Comparison of ENCODE assay signal across 20 cellular contexts in genomic region chr3:72593881-72594397, GRCh38.
A peak's percentile ranks its signal among the peaks of the same experiment; 100 is the strongest.
DNase-seq lines count a peak whose midpoint lies in the region; ATAC-seq, FAIRE-seq and TF ChIP-seq lines count a peak whose summit lies in the region.
"Had no signal": no experiment of that assay in that cellular context is flagged by ENCODE, and none has a peak within 500 bp of the region (broad histone marks: within the 10 kb centered on the region; RNA-seq: fewer than 3 reads in every experiment).

No MANE protein-coding gene starts in this region.

- no TSS peak for BruUV-seq in HepG2 (replicated peaks; lab: Mats Ljungman, UMichigan)

- peak; percentile 12 for FAIRE-seq in HepG2 (lab: Jason Lieb, UNC)

- peaks cover 26% of the 10 kb centered on the region for H3K27me3 Mint-ChIP-seq in WTC11 (ENCODE audit: low read depth)

- no peak for TF ChIP-seq CTCF in WTC11 (IDR thresholded peaks at IDR 0.05)
- TF ChIP-seq CTCF in HepG2 (CRISPR knock-in tag; IDR thresholded peaks at IDR 0.05) = no peak

- no peaks in the 10 kb centered on the region for H3K79me2 ChIP-seq in HepG2 (ENCODE audit: insufficient read depth, low read length)

- H3K4me3 ChIP-seq in BLaER1 (no peak overlapping the region), HepG2 (replicated peaks in 1 of 3; ENCODE audit: insufficient read depth in 1 of 3, low read depth in 2 of 3, low read length in 3 of 3) (no peak overlapping the region)
- H3K4me3 ChIP-seq: lung had no signal

- no peaks in the 10 kb centered on the region for H4K20me1 ChIP-seq in BLaER1
- no peaks in the 10 kb centered on the region for H4K20me1 ChIP-seq in HepG2 (ENCODE audit: insufficient read depth, low read length)

- no peak for TF ChIP-seq POLR2A in HepG2 (IDR thresholded peaks at IDR 0.05; ENCODE audit: insufficient read depth in 1 of 2, low read depth in 2 of 2, low read length in 2 of 2)

- H3K27me3 ChIP-seq in BLaER1 (no peaks in the 10 kb centered on the region), HepG2 (ENCODE audit: control insufficient read depth in 1 of 2, insufficient read depth in 2 of 2, low read length in 2 of 2) (no peaks in the 10 kb centered on the region)
- H3K27me3 ChIP-seq: foreskin keratinocyte had no signal

- H3K9ac ChIP-seq in BLaER1 = no peak overlapping the region
- H3K9ac ChIP-seq in HepG2 (ENCODE audit: insufficient read depth, low read depth, low read length) = no peak overlapping the region

- H2AFZ ChIP-seq in HepG2 (ENCODE audit: low read length) = no peak overlapping the region

- H3K27ac ChIP-seq in BLaER1 (no peak overlapping the region), HepG2 (ENCODE audit: extremely low read length, insufficient read depth, low read length) (no peak overlapping the region)
- H3K27ac ChIP-seq: foreskin keratinocyte had no signal

- in situ Hi-C loops in HepG2 (cut with HindIII; ENCODE audit: extremely low pct_ligation_motif_present, low pct_unique_long_range_greater_than_20kb) = no loop called here

- H3K36me3 Mint-ChIP-seq in WTC11 = no peaks in the 10 kb centered on the region

- no peak for TF ChIP-seq RAD21 in HepG2 (CRISPR knock-in tag; IDR thresholded peaks at IDR 0.05)

- H3K36me3 ChIP-seq in BLaER1 (no peaks in the 10 kb centered on the region), HepG2 (replicated peaks in 1 of 2; ENCODE audit: control insufficient read depth in 1 of 2, insufficient read depth in 2 of 2, low read length in 2 of 2) (no peaks in the 10 kb centered on the region)

- H3K4me3 Mint-ChIP-seq in WTC11 = no peak overlapping the region
- H3K4me3 Mint-ChIP-seq: T-helper 1 cell treated with Interleukin-12 subunit alpha and Interleukin-12 subunit beta and Interleukin-4 antibody, amounts not matched to agents 30 μg/mL and 1 μg/mL, for 36 hours had no signal

- no peak overlapping the region for H3K27ac Mint-ChIP-seq in WTC11
- H3K27ac Mint-ChIP-seq: T-helper 1 cell treated with Interleukin-12 subunit alpha and Interleukin-12 subunit beta and Interleukin-4 antibody, amounts not matched to agents 30 μg/mL and 1 μg/mL, for 36 hours had no signal

- peaks cover 48% of the 10 kb centered on the region for H3K4me1 Mint-ChIP-seq in WTC11

- H3K9me3 Mint-ChIP-seq in WTC11 = no peaks in the 10 kb centered on the region
- H3K9me3 Mint-ChIP-seq: T-helper 1 cell treated with Interleukin-12 subunit alpha and Interleukin-12 subunit beta and Interleukin-4 antibody, amounts not matched to agents 30 μg/mL and 1 μg/mL, for 36 hours had no signal

- intact Hi-C loops in HepG2 (cut with micrococcal nuclease; ENCODE audit: unreplicated experiment) = loop anchor here (5.0 kb wide), 1 partner anchor 147 kb away; the partner anchor contains the start of gene RYBP

- H3K4me1 ChIP-seq in BLaER1 (peaks cover 54% of the 10 kb centered on the region), HepG2 (ENCODE audit: insufficient read depth, low read length) (peaks cover 86% of the 10 kb centered on the region)

- POLR2A ChIA-PET in WTC11 (lab: Charles Lee) (no interaction called here), HepG2 (lab: Yijun Ruan, JAX) (interaction anchor here (1.3 kb wide), 1 partner anchor 23 kb away, joined by 5 read pairs; no protein-coding TSS in a partner anchor)

- WGBS in HepG2 (ENCODE audit: low lambda C conversion rate) = 34% methylated on average over 5 of the region's 5 CpGs

- H3K9me3 ChIP-seq in BLaER1 (no peaks in the 10 kb centered on the region), HepG2 (ENCODE audit: low read length) (no peaks in the 10 kb centered on the region)

- ATAC-seq in WTC11 = no peak
- no peak; the same call in 2 of the 3 replicates for ATAC-seq in HepG2
- no peak for ATAC-seq in HG03442 (IDR thresholded peaks at IDR 0.05; ENCODE audit: unreplicated experiment)
- no peak for ATAC-seq in HG03469 (IDR thresholded peaks at IDR 0.05; ENCODE audit: unreplicated experiment)
- ATAC-seq in HG02759 (IDR thresholded peaks at IDR 0.05; ENCODE audit: unreplicated experiment) = no peak
- ATAC-seq: foreskin keratinocyte, HCT116, right cardiac atrium had no signal

- TF ChIP-seq EP300 in HepG2 (IDR thresholded peaks at IDR 0.05; ENCODE audit: low read depth in 2 of 2, low read length in 2 of 2) = no peak
- TF ChIP-seq EP300 in HepG2 (CRISPR knock-in tag; IDR thresholded peaks at IDR 0.05; ENCODE audit: borderline replicate concordance) = no peak

- peak; percentile 64 for DNase-seq in LHCN-M2 (ENCODE audit: low read depth)
- DNase-seq in WTC11 (ENCODE audit: low spot score) = no peak
- no peak for DNase-seq in HepG2 (ENCODE audit: low spot score)
- DNase-seq in activated CD4-positive, alpha-beta T cell treated with anti-CD3 and anti-CD28 coated beads for 1 hour = no peak
- DNase-seq: activated CD8-positive, alpha-beta memory T cell treated with anti-CD3 and anti-CD28 coated beads, Interleukin-2, amount 50 U/mL, for 4 hours; activated naive CD4-positive, alpha-beta T cell; foreskin keratinocyte; KG1; NCI-H1694; NCI-H510A; right cardiac atrium; stimulated activated CD4-positive, alpha-beta T cell treated with anti-CD3 and anti-CD28 coated beads, Interleukin-4, amount 100 ng/mL, for 1 hour; trophoblast cell had no signal

- H3K4me2 ChIP-seq in BLaER1 (peak overlapping the region; percentile 57), HepG2 (ENCODE audit: low read depth, low read length) (no peak overlapping the region)

- CTCF ChIA-PET in WTC11 (lab: Charles Lee) = no interaction called here
- CTCF ChIA-PET in HepG2 (lab: Yijun Ruan, JAX; ENCODE audit: low intra/inter-chr PET ratio, low total read pairs) = no interaction called here

TF ChIP-seq in WTC11, 78 proteins besides CTCF, POLR2A, EP300 and RAD21 (continues in another document):
- TF ChIP-seq GABPB1 (CRISPR knock-in tag; IDR thresholded peaks at IDR 0.05) = peak; percentile 58; the same call in 1 of the 2 replicates
- TF ChIP-seq, protein P1, sequence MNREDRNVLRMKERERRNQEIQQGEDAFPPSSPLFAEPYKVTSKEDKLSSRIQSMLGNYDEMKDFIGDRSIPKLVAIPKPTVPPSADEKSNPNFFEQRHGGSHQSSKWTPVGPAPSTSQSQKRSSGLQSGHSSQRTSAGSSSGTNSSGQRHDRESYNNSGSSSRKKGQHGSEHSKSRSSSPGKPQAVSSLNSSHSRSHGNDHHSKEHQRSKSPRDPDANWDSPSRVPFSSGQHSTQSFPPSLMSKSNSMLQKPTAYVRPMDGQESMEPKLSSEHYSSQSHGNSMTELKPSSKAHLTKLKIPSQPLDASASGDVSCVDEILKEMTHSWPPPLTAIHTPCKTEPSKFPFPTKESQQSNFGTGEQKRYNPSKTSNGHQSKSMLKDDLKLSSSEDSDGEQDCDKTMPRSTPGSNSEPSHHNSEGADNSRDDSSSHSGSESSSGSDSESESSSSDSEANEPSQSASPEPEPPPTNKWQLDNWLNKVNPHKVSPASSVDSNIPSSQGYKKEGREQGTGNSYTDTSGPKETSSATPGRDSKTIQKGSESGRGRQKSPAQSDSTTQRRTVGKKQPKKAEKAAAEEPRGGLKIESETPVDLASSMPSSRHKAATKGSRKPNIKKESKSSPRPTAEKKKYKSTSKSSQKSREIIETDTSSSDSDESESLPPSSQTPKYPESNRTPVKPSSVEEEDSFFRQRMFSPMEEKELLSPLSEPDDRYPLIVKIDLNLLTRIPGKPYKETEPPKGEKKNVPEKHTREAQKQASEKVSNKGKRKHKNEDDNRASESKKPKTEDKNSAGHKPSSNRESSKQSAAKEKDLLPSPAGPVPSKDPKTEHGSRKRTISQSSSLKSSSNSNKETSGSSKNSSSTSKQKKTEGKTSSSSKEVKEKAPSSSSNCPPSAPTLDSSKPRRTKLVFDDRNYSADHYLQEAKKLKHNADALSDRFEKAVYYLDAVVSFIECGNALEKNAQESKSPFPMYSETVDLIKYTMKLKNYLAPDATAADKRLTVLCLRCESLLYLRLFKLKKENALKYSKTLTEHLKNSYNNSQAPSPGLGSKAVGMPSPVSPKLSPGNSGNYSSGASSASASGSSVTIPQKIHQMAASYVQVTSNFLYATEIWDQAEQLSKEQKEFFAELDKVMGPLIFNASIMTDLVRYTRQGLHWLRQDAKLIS (CRISPR knock-in tag; IDR thresholded peaks at IDR 0.05; ENCODE audit: borderline replicate concordance) = no peak
- TF ChIP-seq ZNF232 (CRISPR knock-in tag; IDR thresholded peaks at IDR 0.05) = no peak
- no peak for TF ChIP-seq NFYB (CRISPR knock-in tag; conservative IDR thresholded peaks at IDR 0.05; ENCODE audit: low read depth)

TF ChIP-seq in HepG2, 621 proteins besides CTCF, POLR2A, EP300 and RAD21 (continues in another document):
- TF ChIP-seq TARDBP (CRISPR knock-in tag; IDR thresholded peaks at IDR 0.05) (0 out of 2 replicates have a peak, but pooled peaks have one; percentile 23), ZC3H4 (CRISPR knock-in tag; IDR thresholded peaks at IDR 0.05; ENCODE audit: borderline replicate concordance) (no peak), ZNF121 (CRISPR knock-in tag; IDR thresholded peaks at IDR 0.05) (no peak), NFE2L2 (IDR thresholded peaks at IDR 0.05; ENCODE audit: low read length) (no peak), CEBPG (CRISPR knock-in tag; IDR thresholded peaks at IDR 0.05) (peak; percentile 49), HNF4A (CRISPR knock-in tag; IDR thresholded peaks at IDR 0.05) (0 out of 2 replicates have a peak, but pooled peaks have one; percentile 14), EED (CRISPR knock-in tag; IDR thresholded peaks at IDR 0.05) (no peak), NKX3-1 (CRISPR knock-in tag; IDR thresholded peaks at IDR 0.05) (no peak), SNAI1 (CRISPR knock-in tag; IDR thresholded peaks at IDR 0.05; ENCODE audit: borderline replicate concordance) (no peak), RFXANK (CRISPR knock-in tag; IDR thresholded peaks at IDR 0.05) (no peak)
- TF ChIP-seq, protein P2, sequence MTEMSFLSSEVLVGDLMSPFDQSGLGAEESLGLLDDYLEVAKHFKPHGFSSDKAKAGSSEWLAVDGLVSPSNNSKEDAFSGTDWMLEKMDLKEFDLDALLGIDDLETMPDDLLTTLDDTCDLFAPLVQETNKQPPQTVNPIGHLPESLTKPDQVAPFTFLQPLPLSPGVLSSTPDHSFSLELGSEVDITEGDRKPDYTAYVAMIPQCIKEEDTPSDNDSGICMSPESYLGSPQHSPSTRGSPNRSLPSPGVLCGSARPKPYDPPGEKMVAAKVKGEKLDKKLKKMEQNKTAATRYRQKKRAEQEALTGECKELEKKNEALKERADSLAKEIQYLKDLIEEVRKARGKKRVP (CRISPR knock-in tag; IDR thresholded peaks at IDR 0.05) = peak in 1 of 2 experiments; percentile 67; a peak in 2 of 4 replicates
- TF ChIP-seq, protein P3, sequence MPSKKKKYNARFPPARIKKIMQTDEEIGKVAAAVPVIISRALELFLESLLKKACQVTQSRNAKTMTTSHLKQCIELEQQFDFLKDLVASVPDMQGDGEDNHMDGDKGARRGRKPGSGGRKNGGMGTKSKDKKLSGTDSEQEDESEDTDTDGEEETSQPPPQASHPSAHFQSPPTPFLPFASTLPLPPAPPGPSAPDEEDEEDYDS (CRISPR knock-in tag; IDR thresholded peaks at IDR 0.05) = no peak
- TF ChIP-seq, protein P4, sequence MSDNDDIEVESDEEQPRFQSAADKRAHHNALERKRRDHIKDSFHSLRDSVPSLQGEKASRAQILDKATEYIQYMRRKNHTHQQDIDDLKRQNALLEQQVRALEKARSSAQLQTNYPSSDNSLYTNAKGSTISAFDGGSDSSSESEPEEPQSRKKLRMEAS (IDR thresholded peaks at IDR 0.05) = no peak
